ENCODE assay signal across 13 cellular contexts in genomic region chr15:90572893-90573292, GRCh38. TPM values are rescaled to one million over a fixed set of nuclear protein-coding genes. Genes with fewer than 3 reads are reported as not detected.
DNase-seq lines count a peak whose midpoint lies in the region.
"Had no signal": no experiment of that assay in that cellular context is flagged by ENCODE, and none has a peak within 500 bp of the region (broad histone marks: within the 10 kb centered on the region; RNA-seq: fewer than 3 reads in every experiment).

No MANE protein-coding gene starts in this region.

- POLR2A ChIA-PET in activated CD4-positive, alpha-beta memory T cell treated with anti-CD3 and anti-CD28 coated beads for 36 hours (lab: Charles Lee): interaction anchor here (0.9 to 1.2 kb wide), 4 partner anchors 9 to 19 kb away, joined by 3 read pairs; no protein-coding TSS in a partner anchor

- H3K27me3 Mint-ChIP-seq in activated CD4-positive, alpha-beta memory T cell treated with anti-CD3 and anti-CD28 coated beads for 36 hours: no peaks in the 10 kb centered on the region
- no peaks in the 10 kb centered on the region for H3K27me3 Mint-ChIP-seq in dendritic cell treated with granulocyte-macrophage colony-stimulating factor and Interleukin-4, amounts not matched to agents 40 ng/mL and 50 ng/mL, for 4 days

- intact Hi-C loops in activated CD4-positive, alpha-beta memory T cell treated with anti-CD3 and anti-CD28 coated beads for 36 hours (cut with micrococcal nuclease): loop anchor here (5.0 kb wide), 1 partner anchor 36 kb away; no protein-coding TSS in a partner anchor
- intact Hi-C loops in dendritic cell treated with granulocyte-macrophage colony-stimulating factor and Interleukin-4, amounts not matched to agents 40 ng/mL and 50 ng/mL, for 4 days (cut with micrococcal nuclease): loop anchor here (5.0 kb wide), 1 partner anchor 41 kb away; no protein-coding TSS in a partner anchor

- peaks cover 13% of the 10 kb centered on the region for H3K36me3 Mint-ChIP-seq in activated CD4-positive, alpha-beta memory T cell treated with anti-CD3 and anti-CD28 coated beads for 36 hours
- H3K36me3 Mint-ChIP-seq in dendritic cell treated with granulocyte-macrophage colony-stimulating factor and Interleukin-4, amounts not matched to agents 40 ng/mL and 50 ng/mL, for 4 days (ENCODE audit: low read depth): peaks cover 13% of the 10 kb centered on the region

- H3K9me3 Mint-ChIP-seq in activated CD4-positive, alpha-beta memory T cell treated with anti-CD3 and anti-CD28 coated beads for 36 hours: no peaks in the 10 kb centered on the region
- H3K9me3 Mint-ChIP-seq in dendritic cell treated with granulocyte-macrophage colony-stimulating factor and Interleukin-4, amounts not matched to agents 40 ng/mL and 50 ng/mL, for 4 days: no peaks in the 10 kb centered on the region

- peaks cover 65% of the 10 kb centered on the region for H3K4me1 Mint-ChIP-seq in activated CD4-positive, alpha-beta memory T cell treated with anti-CD3 and anti-CD28 coated beads for 36 hours (ENCODE audit: low read depth)
- H3K4me1 Mint-ChIP-seq in dendritic cell treated with granulocyte-macrophage colony-stimulating factor and Interleukin-4, amounts not matched to agents 40 ng/mL and 50 ng/mL, for 4 days (ENCODE audit: low read depth): peaks cover 68% of the 10 kb centered on the region

- DNase-seq in stimulated activated CD4-positive, alpha-beta T cell treated with anti-CD3 and anti-CD28 coated beads, Interleukin-15, amount 100 ng/mL, for 24 hours: peak; percentile 7
- no peak for DNase-seq in stimulated activated CD4-positive, alpha-beta T cell treated with anti-CD3 and anti-CD28 coated beads, Interleukin-12 subunit alpha, Interleukin-12 subunit beta, amount 100 ng/mL, for 4 hours
- no peak for DNase-seq in activated CD4-positive, alpha-beta memory T cell treated with anti-CD3 and anti-CD28 coated beads for 36 hours
- DNase-seq in DMS153 treated with DMSO at 0.1 percent for 48 hours (lab: John Stamatoyannopoulos, UW; ENCODE audit: unreplicated experiment): no peak
- no peak for DNase-seq in NOMO-1 treated with dmso at 0.1 percent for 144 hours (lab: John Stamatoyannopoulos, UW; ENCODE audit: unreplicated experiment)
- no peak for DNase-seq in ACHN
- DNase-seq: Caco-2, kidney glomerular epithelial cell, NCI-H1092, NCI-H2029, NCI-H345, retina had no signal

- no peak overlapping the region for H3K4me3 Mint-ChIP-seq in activated CD4-positive, alpha-beta memory T cell treated with anti-CD3 and anti-CD28 coated beads for 36 hours
- H3K4me3 Mint-ChIP-seq in dendritic cell treated with granulocyte-macrophage colony-stimulating factor and Interleukin-4, amounts not matched to agents 40 ng/mL and 50 ng/mL, for 4 days: no peak overlapping the region

- in situ Hi-C loops in ACHN (cut with HindIII; ENCODE audit: low pct_ligation_motif_present, low pct_unique_long_range_greater_than_20kb, low sequenced_read_pairs): no loop called here

- H3K27ac Mint-ChIP-seq in activated CD4-positive, alpha-beta memory T cell treated with anti-CD3 and anti-CD28 coated beads for 36 hours: peak overlapping the region; percentile 73
- H3K27ac Mint-ChIP-seq in dendritic cell treated with granulocyte-macrophage colony-stimulating factor and Interleukin-4, amounts not matched to agents 40 ng/mL and 50 ng/mL, for 4 days: peak overlapping the region; percentile 93

- CTCF ChIA-PET in activated CD4-positive, alpha-beta memory T cell treated with anti-CD3 and anti-CD28 coated beads for 36 hours (lab: Charles Lee): interaction anchor here (0.8 to 1.0 kb wide), 3 partner anchors 11 to 253 kb away, joined by 3 to 4 read pairs (median 4); no protein-coding TSS in a partner anchor

RNA-seq across cellular contexts. Expression of gene CRTC3, which starts 43.2 kb away (rescaled TPM):
- 10 to 100 TPM; 34.7 to 37.8 TPM for total RNA-seq in activated CD4-positive, alpha-beta memory T cell treated with anti-CD3 and anti-CD28 coated beads for 36 hours
